ENCODE assay signal across 24 cellular contexts in genomic region chr22:16975155-16975885, GRCh38.
DNase-seq lines count a peak whose midpoint lies in the region; ATAC-seq and TF ChIP-seq lines count a peak whose summit lies in the region.
"Had no signal": no experiment of that assay in that cellular context is flagged by ENCODE, and none has a peak within 500 bp of the region (broad histone marks: within the 10 kb centered on the region; RNA-seq: fewer than 3 reads in every experiment).

No MANE protein-coding gene starts in this region.

- H3F3A ChIP-seq in DOHH2 (ENCODE audit: control insufficient read depth, insufficient read depth) (no peaks in the 10 kb centered on the region), Loucy (ENCODE audit: low read depth) (no peaks in the 10 kb centered on the region)

- DNase-seq in coronary artery (ENCODE audit: low spot score) (peak; percentile 24), islet precursor cell (peak; percentile 34)
- DNase-seq: AML-193; Caco-2; CD8-positive, alpha-beta T cell; DMS79 treated with DMSO at 0.1 percent for 48 hours; KBM-7; MG63; NCI-H1105 treated with DMSO at 0.1 percent for 48 hours; NCI-H2029 treated with DMSO at 0.1 percent for 48 hours; NCI-H2227 treated with DMSO at 0.1 percent for 48 hours; NCI-H526 treated with DMSO at 0.1 percent for 48 hours; OCI-M1; Peyer's patch; SHP77 treated with DMSO at 0.1 percent for 48 hours; T-helper 1 cell had no signal

- no peak for TF ChIP-seq CTCF in DOHH2 (IDR thresholded peaks at IDR 0.05; ENCODE audit: low read depth, low read length, poor library complexity, severe bottlenecking)
- no peak for TF ChIP-seq CTCF in Loucy (conservative IDR thresholded peaks at IDR 0.05; ENCODE audit: low read length)
- no peak for TF ChIP-seq CTCF in coronary artery (IDR thresholded peaks at IDR 0.05)

- peak overlapping the region; percentile 71; the same call in 1 of the 2 replicates for H2AFZ ChIP-seq in Loucy (ENCODE audit: low read length)

- H3K4me3 ChIP-seq in DOHH2 (ENCODE audit: low read length), result no peak overlapping the region
- H3K4me3 ChIP-seq in Loucy (ENCODE audit: low read length, poor library complexity, severe bottlenecking), result no peak overlapping the region
- no peak overlapping the region for H3K4me3 ChIP-seq in coronary artery
- H3K4me3 ChIP-seq: A549, MG63, Peyer's patch had no signal

- H3K4me2 ChIP-seq in DOHH2 (ENCODE audit: low read length), result peak overlapping the region; percentile 10; the same call in 1 of the 2 replicates
- peak overlapping the region; percentile 30 for H3K4me2 ChIP-seq in Loucy (ENCODE audit: low read depth, low read length, poor library complexity, severe bottlenecking)
- H3K4me2 ChIP-seq: A549 had no signal

- H3K36me3 ChIP-seq in DOHH2 (ENCODE audit: control insufficient read depth, low read length), result no peaks in the 10 kb centered on the region
- H3K36me3 ChIP-seq in Loucy (ENCODE audit: insufficient read depth, low read length), result no peaks in the 10 kb centered on the region
- H3K36me3 ChIP-seq: MG63, Peyer's patch had no signal

- H4K20me1 ChIP-seq in DOHH2 (ENCODE audit: control insufficient read depth, insufficient read depth, low read depth, low read length) (no peaks in the 10 kb centered on the region), Loucy (ENCODE audit: insufficient read depth, low read length, poor library complexity, severe bottlenecking) (no peaks in the 10 kb centered on the region)

- H3K9me2 ChIP-seq in DOHH2 (replicated peaks; ENCODE audit: control insufficient read depth, low read length) (no peaks in the 10 kb centered on the region), Loucy (replicated peaks; ENCODE audit: low read depth, low read length) (no peaks in the 10 kb centered on the region)

- no peak overlapping the region for H3K27ac ChIP-seq in DOHH2 (ENCODE audit: low read depth, low read length)
- no peak overlapping the region for H3K27ac ChIP-seq in coronary artery
- H3K27ac ChIP-seq: A549, C4-2B, Peyer's patch had no signal

- H3K4me1 ChIP-seq in DOHH2 (ENCODE audit: control insufficient read depth, low read length) (peaks cover 27% of the 10 kb centered on the region), Loucy (ENCODE audit: insufficient read depth, low read length, poor library complexity, severe bottlenecking) (peaks cover 63% of the 10 kb centered on the region)
- H3K4me1 ChIP-seq: A549, Caco-2, Peyer's patch had no signal

- no peaks in the 10 kb centered on the region for H3K9me3 ChIP-seq in DOHH2 (ENCODE audit: control insufficient read depth, insufficient read depth, low read length)
- peaks cover 2% of the 10 kb centered on the region; the same call in 1 of the 2 replicates for H3K9me3 ChIP-seq in Loucy (ENCODE audit: insufficient read depth, low read depth, low read length)
- H3K9me3 ChIP-seq: A549, Caco-2, MG63, Peyer's patch had no signal

- H3K79me2 ChIP-seq in DOHH2 (ENCODE audit: control insufficient read depth, low read length) (no peaks in the 10 kb centered on the region), Loucy (ENCODE audit: insufficient read depth, low read length) (no peaks in the 10 kb centered on the region)

- peak overlapping the region; percentile 47 for H3K9ac ChIP-seq in Loucy (ENCODE audit: low read depth, low read length, poor library complexity, severe bottlenecking)

- ATAC-seq in GM21423 (IDR thresholded peaks at IDR 0.05; ENCODE audit: unreplicated experiment) (no peak), HG02884 (IDR thresholded peaks at IDR 0.05; ENCODE audit: unreplicated experiment) (no peak), GM21360 (IDR thresholded peaks at IDR 0.05; ENCODE audit: unreplicated experiment) (no peak), GM18861 (IDR thresholded peaks at IDR 0.05; ENCODE audit: unreplicated experiment) (no peak)
- ATAC-seq: A549; CD8-positive, alpha-beta T cell had no signal

- H3K27me3 ChIP-seq in DOHH2 (ENCODE audit: control insufficient read depth, low read length), result no peaks in the 10 kb centered on the region
- no peaks in the 10 kb centered on the region for H3K27me3 ChIP-seq in Loucy (ENCODE audit: insufficient read depth, low read length, poor library complexity, severe bottlenecking)
- H3K27me3 ChIP-seq: MG63, Peyer's patch had no signal
